Comparison of ENCODE assay signal across 19 cellular contexts in the genomic region with DNA sequence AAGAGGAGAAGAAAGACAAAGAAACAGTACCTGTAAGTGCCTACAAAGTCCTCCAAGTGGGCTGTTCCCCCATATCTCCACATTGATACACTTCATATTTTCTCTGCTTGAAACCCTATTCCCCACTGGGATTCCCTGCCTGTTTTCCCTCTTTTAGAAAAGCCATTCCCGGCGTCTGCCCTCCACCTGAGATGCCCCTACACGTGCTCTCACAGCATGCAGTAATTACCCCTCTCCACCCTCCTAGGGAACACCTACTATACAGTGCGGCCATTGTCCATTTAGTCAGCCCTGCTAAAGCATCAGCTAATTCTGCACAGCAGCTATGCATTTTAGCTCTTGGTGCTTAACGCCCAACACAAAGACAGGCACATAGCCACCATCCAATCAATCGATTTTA.
"Had no signal": no experiment of that assay in that cellular context is flagged by ENCODE, and none has a peak within 500 bp of the region (broad histone marks: within the 10 kb centered on the region; RNA-seq: fewer than 3 reads in every experiment).

No MANE protein-coding gene starts in this region.

- H3K4me3 ChIP-seq: cardiac muscle cell, heart left ventricle, pancreas, thyroid gland, upper lobe of right lung had no signal

- H3K4me1 Mint-ChIP-seq: activated CD4-positive, alpha-beta memory T cell treated with anti-CD3 and anti-CD28 coated beads, Interleukin-2, amount 10 ng/mL, durations not matched to agents 7 days and 5 days; activated CD4-positive, alpha-beta T cell treated with anti-CD3 and anti-CD28 coated beads, Interleukin-2, amount 10 ng/mL, durations not matched to agents 24 days and 14 days had no signal

- H3K9me3 Mint-ChIP-seq: natural killer cell treated with Interleukin-12 subunit alpha and Interleukin-12 subunit beta and Interleukin-15 and Interleukin-18, amount 100 ng/mL, for 72 hours had no signal

- H3K9me3 ChIP-seq: pancreas, thyroid gland, upper lobe of right lung had no signal

- H3K27ac Mint-ChIP-seq: activated CD4-positive, alpha-beta memory T cell treated with anti-CD3 and anti-CD28 coated beads, Interleukin-2, amount 10 ng/mL, durations not matched to agents 7 days and 5 days; activated CD4-positive, alpha-beta T cell treated with anti-CD3 and anti-CD28 coated beads, Interleukin-2, amount 10 ng/mL, durations not matched to agents 24 days and 14 days; activated naive CD4-positive, alpha-beta T cell treated with anti-CD3 and anti-CD28 coated beads, Interleukin-2, amount 10 ng/mL, durations not matched to agents 7 days and 5 days; activated T-cell treated with anti-CD3 and anti-CD28 coated beads, Interleukin-2, amount 50 U/mL, for 72 hours; dendritic cell treated with granulocyte-macrophage colony-stimulating factor and Interleukin-4, amounts not matched to agents 40 ng/mL and 50 ng/mL, for 4 days; natural killer cell treated with Interleukin-12 subunit alpha and Interleukin-12 subunit beta and Interleukin-15 and Interleukin-18, amount 100 ng/mL, for 72 hours; stimulated activated naive CD8-positive, alpha-beta T cell treated with anti-CD3 and anti-CD28 coated beads, Interleukin-15, Interleukin-2, amounts not matched to agents 100 ng/mL and 50 ng/mL, for 24 hours had no signal

- H3K27me3 Mint-ChIP-seq: natural killer cell treated with Interleukin-12 subunit alpha and Interleukin-12 subunit beta and Interleukin-15 and Interleukin-18, amount 100 ng/mL, for 72 hours; stimulated activated naive CD8-positive, alpha-beta T cell treated with anti-CD3 and anti-CD28 coated beads, Interleukin-15, Interleukin-2, amounts not matched to agents 100 ng/mL and 50 ng/mL, for 24 hours had no signal

- H3K36me3 ChIP-seq: cardiac muscle cell, heart left ventricle, pancreas, thyroid gland, upper lobe of right lung had no signal

- DNase-seq: activated CD4-positive, alpha-beta memory T cell treated with anti-CD3 and anti-CD28 coated beads, Interleukin-2, amount 10 ng/mL, durations not matched to agents 7 days and 5 days; activated CD4-positive, alpha-beta T cell treated with anti-CD3 and anti-CD28 coated beads, Interleukin-2, amount 10 ng/mL, durations not matched to agents 24 days and 14 days; activated effector memory CD4-positive, alpha-beta T cell treated with Interleukin-2 at 50 U/mL for 16 hours; activated naive CD4-positive, alpha-beta T cell treated with anti-CD3 and anti-CD28 coated beads, Interleukin-2, amount 10 ng/mL, durations not matched to agents 7 days and 5 days; activated T-cell treated with anti-CD3 and anti-CD28 coated beads, Interleukin-2, amount 50 U/mL, for 72 hours; effector CD4-positive, alpha-beta T cell; heart left ventricle; midbrain; pancreas; right cardiac atrium; stimulated activated CD4-positive, alpha-beta T cell treated with anti-CD3 and anti-CD28 coated beads, Interleukin-4, amount 100 ng/mL, for 4 hours; substantia nigra; thyroid gland; upper lobe of right lung had no signal

- H3K4me3 Mint-ChIP-seq: activated CD4-positive, alpha-beta memory T cell treated with anti-CD3 and anti-CD28 coated beads, Interleukin-2, amount 10 ng/mL, durations not matched to agents 7 days and 5 days; activated CD4-positive, alpha-beta T cell treated with anti-CD3 and anti-CD28 coated beads, Interleukin-2, amount 10 ng/mL, durations not matched to agents 24 days and 14 days; activated naive CD4-positive, alpha-beta T cell treated with anti-CD3 and anti-CD28 coated beads, Interleukin-2, amount 10 ng/mL, durations not matched to agents 7 days and 5 days; activated T-cell treated with anti-CD3 and anti-CD28 coated beads, Interleukin-2, amount 50 U/mL, for 72 hours; dendritic cell treated with granulocyte-macrophage colony-stimulating factor and Interleukin-4, amounts not matched to agents 40 ng/mL and 50 ng/mL, for 4 days; natural killer cell treated with Interleukin-12 subunit alpha and Interleukin-12 subunit beta and Interleukin-15 and Interleukin-18, amount 100 ng/mL, for 72 hours; stimulated activated naive CD8-positive, alpha-beta T cell treated with anti-CD3 and anti-CD28 coated beads, Interleukin-15, Interleukin-2, amounts not matched to agents 100 ng/mL and 50 ng/mL, for 24 hours had no signal

- ATAC-seq: activated CD4-positive, CD25-positive, alpha-beta regulatory T cell treated with anti-CD3 and anti-CD28 coated beads, Interleukin-2, amount 50 U/mL, for 24 hours; activated T-cell treated with anti-CD3 and anti-CD28 coated beads, Interleukin-2, amount 50 U/mL, for 72 hours; heart left ventricle; natural killer cell treated with Interleukin-12 subunit alpha and Interleukin-12 subunit beta and Interleukin-15 and Interleukin-18, amount 100 ng/mL, for 72 hours; pancreas; right cardiac atrium; upper lobe of right lung had no signal

- H3K27me3 ChIP-seq: cardiac muscle cell, heart left ventricle, pancreas, thyroid gland, upper lobe of right lung had no signal

- H3K27ac ChIP-seq: cardiac muscle cell, heart left ventricle, pancreas, thyroid gland, upper lobe of right lung had no signal

- H3K4me1 ChIP-seq: heart left ventricle, pancreas, thyroid gland, upper lobe of right lung had no signal
